ENCODE assay signal across 14 cellular contexts in the genomic region with DNA sequence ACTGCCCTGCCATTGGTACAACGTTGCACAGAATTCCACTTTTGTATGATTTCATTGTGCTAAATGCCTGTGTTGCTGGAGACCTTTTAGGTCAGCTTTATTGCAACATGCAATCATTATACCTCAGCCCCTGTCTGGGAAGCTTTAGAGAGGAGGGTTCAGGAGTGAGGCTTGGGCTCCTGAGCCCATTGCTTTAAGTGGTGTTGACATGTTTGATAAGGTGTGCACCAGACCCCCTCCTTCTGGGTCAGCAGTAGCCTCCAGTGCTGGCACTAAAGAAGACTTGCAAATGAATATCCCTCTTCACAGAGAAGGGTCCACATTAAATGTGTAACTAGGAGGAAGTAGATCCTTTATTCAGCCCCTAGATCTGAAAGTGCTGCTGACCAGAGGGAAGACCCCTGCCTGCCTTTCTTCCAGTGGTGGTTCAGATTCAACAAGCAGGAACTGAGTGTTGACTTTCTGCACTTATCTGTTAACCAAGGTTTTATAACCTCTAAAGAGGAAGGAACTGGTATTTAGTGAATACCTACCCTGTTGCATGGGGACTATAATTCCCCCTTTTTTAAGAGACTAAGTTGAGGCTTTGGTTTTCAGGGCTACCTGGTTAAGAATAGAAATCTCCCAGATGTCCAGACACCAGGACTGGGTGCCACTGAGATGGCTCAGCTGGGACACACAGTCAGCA.
DNase-seq lines count a peak whose midpoint lies in the region; ATAC-seq and TF ChIP-seq lines count a peak whose summit lies in the region.
"Had no signal": no experiment of that assay in that cellular context is flagged by ENCODE, and none has a peak within 500 bp of the region (broad histone marks: within the 10 kb centered on the region; RNA-seq: fewer than 3 reads in every experiment).

No MANE protein-coding gene starts in this region.

- H3K9me3 ChIP-seq in mammary epithelial cell (replicated peaks; ENCODE audit: insufficient read depth, low read length), result no peaks in the 10 kb centered on the region
- H3K9me3 ChIP-seq in tibial artery, result no peaks in the 10 kb centered on the region

- no peak overlapping the region for H3K4me3 ChIP-seq in mammary epithelial cell (replicated peaks in 1 of 3; ENCODE audit: insufficient read depth in 1 of 3, low read depth in 2 of 3, low read length in 3 of 3)
- no peak overlapping the region for H3K4me3 ChIP-seq in tibial artery

- DNase-seq in mammary epithelial cell, result no peak
- DNase-seq in tibial artery, result no peak
- DNase-seq in stimulated activated naive CD8-positive, alpha-beta T cell treated with anti-CD3 and anti-CD28 coated beads, Interleukin-15, Interleukin-2, amounts not matched to agents 100 U/mL and 50 U/mL, for 24 hours, result no peak
- DNase-seq in NCI-H446 (lab: John Stamatoyannopoulos, UW), result no peak
- no peak for DNase-seq in stimulated activated CD4-positive, alpha-beta T cell treated with anti-CD3 and anti-CD28 coated beads, Interleukin-2, amount 100 ng/mL, for 48 hours
- DNase-seq: activated naive CD8-positive, alpha-beta T cell treated with anti-CD3 and anti-CD28 coated beads, Interleukin-2, amount 10 ng/mL, durations not matched to agents 7 days and 5 days; head of caudate nucleus; left ventricle myocardium superior; NCI-H1436; stimulated activated CD4-positive, alpha-beta T cell treated with anti-CD3 and anti-CD28 coated beads, Interleukin-4, amount 100 ng/mL, for 1 hour; T-helper 17 cell had no signal

- no peaks in the 10 kb centered on the region for H3K36me3 ChIP-seq in mammary epithelial cell (ENCODE audit: insufficient read depth, low read length)
- no peaks in the 10 kb centered on the region for H3K36me3 ChIP-seq in tibial artery

- BruUV-seq in mammary epithelial cell (replicated peaks; lab: Mats Ljungman, UMichigan), result no TSS peak

- in situ Hi-C loops in mammary epithelial cell (cut with MboI; ENCODE audit: low sequenced_read_pairs in 2 of 2), result no loop called here

- peaks cover 33% of the 10 kb centered on the region for H3K4me1 ChIP-seq in mammary epithelial cell (ENCODE audit: insufficient read depth, low read length)
- peaks cover 0 to 51% (median 18%) of the 10 kb centered on the region in 4 donors for H3K4me1 ChIP-seq in tibial artery

- H3K4me2 ChIP-seq in mammary epithelial cell (ENCODE audit: insufficient read depth, low read depth, low read length), result peak overlapping the region; percentile 63

- peak overlapping the region; percentile 15 for H2AFZ ChIP-seq in mammary epithelial cell (ENCODE audit: low read depth, low read length)

- CTCF ChIA-PET in mammary epithelial cell (lab: Charles Lee; ENCODE audit: low non-redundant PET), result no interaction called here

- peak; percentile 16 for ATAC-seq in GM19397 (IDR thresholded peaks at IDR 0.05; ENCODE audit: unreplicated experiment)
- peak; percentile 20 for ATAC-seq in HG03045 (IDR thresholded peaks at IDR 0.05; ENCODE audit: unreplicated experiment)
- ATAC-seq in stimulated activated naive CD8-positive, alpha-beta T cell treated with anti-CD3 and anti-CD28 coated beads, Interleukin-15, Interleukin-2, amounts not matched to agents 100 U/mL and 50 U/mL, for 24 hours, result no peak
- ATAC-seq in HG02571 (IDR thresholded peaks at IDR 0.05; ENCODE audit: unreplicated experiment), result no peak
- ATAC-seq: left ventricle myocardium superior, T-helper 17 cell had no signal

- H4K20me1 ChIP-seq in mammary epithelial cell (ENCODE audit: insufficient read depth, low read length), result no peaks in the 10 kb centered on the region

- H3K27ac ChIP-seq in mammary epithelial cell (ENCODE audit: insufficient read depth, low read depth, low read length), result peak overlapping the region; percentile 98
- peak overlapping the region; percentile 63 to 75 for H3K27ac ChIP-seq in tibial artery

- 80% methylated on average over 1 of the region's 1 CpG for WGBS in mammary epithelial cell (ENCODE audit: low coverage, missing lambda C conversion rate)

- no peaks in the 10 kb centered on the region for H3K79me2 ChIP-seq in mammary epithelial cell (ENCODE audit: insufficient read depth, low read length)

- H3K27me3 ChIP-seq in mammary epithelial cell (ENCODE audit: insufficient read depth, low read length) (no peaks in the 10 kb centered on the region), tibial artery (no peaks in the 10 kb centered on the region)

- no peak for TF ChIP-seq CTCF in mammary epithelial cell (conservative IDR thresholded peaks at IDR 0.05 in 1 of 2, IDR thresholded peaks at IDR 0.05 in 1 of 2; ENCODE audit: extremely low read depth in 1 of 2, insufficient read depth in 1 of 2, low read depth in 1 of 2, low read length in 2 of 2)
- no peak for TF ChIP-seq CTCF in tibial artery (IDR thresholded peaks at IDR 0.05)

- dilution Hi-C loops in mammary epithelial cell (cut with HindIII; ENCODE audit: low sequenced_read_pairs), result loop anchor here (5.0 kb wide), 1 partner anchor 63 kb away; no protein-coding TSS in a partner anchor

- intact Hi-C loops in mammary epithelial cell (cut with micrococcal nuclease) (loop anchor here (1.0 to 5.0 kb wide), 3 partner anchors 70 to 283 kb away; no protein-coding TSS in a partner anchor), tibial artery (cut with DNase I; ENCODE audit: low total_unique reads) (no loop called here)

- H3K9ac ChIP-seq in mammary epithelial cell (ENCODE audit: insufficient read depth, low read length), result peak overlapping the region; percentile 81

Comparison
In these comparisons a context has a peak if more than half of its experiments do, and no peak if none do; other contexts are left out.
1. ATAC-seq: peak in GM19397 (single experiment) and HG03045 (single experiment); none in stimulated activated naive CD8-positive, alpha-beta T cell treated with anti-CD3 and anti-CD28 coated beads, Interleukin-15, Interleukin-2, amounts not matched to agents 100 U/mL and 50 U/mL, for 24 hours (single experiment) and HG02571 (single experiment).